17 cellular contexts compared by ENCODE assay signal in genomic region chr3:49519916-49520385, GRCh38. TPM values are rescaled to one million over a fixed set of nuclear protein-coding genes. Genes with fewer than 3 reads are reported as not detected.
DNase-seq lines count a peak whose midpoint lies in the region; ATAC-seq and TF ChIP-seq lines count a peak whose summit lies in the region.
"Had no signal": no experiment of that assay in that cellular context is flagged by ENCODE, and none has a peak within 500 bp of the region (broad histone marks: within the 10 kb centered on the region; RNA-seq: fewer than 3 reads in every experiment).

No MANE protein-coding gene starts in this region.

- no peak overlapping the region for H3K4me3 ChIP-seq in stomach
- H3K4me3 ChIP-seq: esophagus muscularis mucosa, lung, pancreas, SJSA1, thyroid gland had no signal

- WGBS in stomach, 5 donors = 60 to 80% (median 70%) methylated on average over 2 of the region's 2 CpGs

- no peaks in the 10 kb centered on the region for H3K27me3 Mint-ChIP-seq in Calu3 (ENCODE audit: unreplicated experiment)
- H3K27me3 Mint-ChIP-seq in progenitor cell of endocrine pancreas = no peaks in the 10 kb centered on the region
- no peaks in the 10 kb centered on the region for H3K27me3 Mint-ChIP-seq in activated T-cell treated with anti-CD3 and anti-CD28 coated beads, Interleukin-2, amount 50 U/mL, for 4 hours (ENCODE audit: low read depth)
- H3K27me3 Mint-ChIP-seq: activated naive CD8-positive, alpha-beta T cell treated with anti-CD3 and anti-CD28 coated beads, Interleukin-2, amount 10 ng/mL, durations not matched to agents 7 days and 5 days had no signal

- no peak for ATAC-seq in activated T-cell treated with anti-CD3 and anti-CD28 coated beads, Interleukin-2, amount 50 U/mL, for 4 hours
- ATAC-seq: pancreas had no signal

- H3K27ac Mint-ChIP-seq in Calu3 (ENCODE audit: unreplicated experiment) = peak overlapping the region; percentile 16
- peak overlapping the region; percentile 42 for H3K27ac Mint-ChIP-seq in progenitor cell of endocrine pancreas
- H3K27ac Mint-ChIP-seq: activated naive CD8-positive, alpha-beta T cell treated with anti-CD3 and anti-CD28 coated beads, Interleukin-2, amount 10 ng/mL, durations not matched to agents 7 days and 5 days had no signal

- intact Hi-C loops in Calu3 (cut with micrococcal nuclease; ENCODE audit: unreplicated experiment) = no loop called here
- intact Hi-C loops in stomach (cut with DNase I; ENCODE audit: low total_unique reads) = no loop called here

- no peak for TF ChIP-seq POLR2A in stomach (IDR thresholded peaks at IDR 0.05)

- TF ChIP-seq CTCF in Calu3 (IDR thresholded peaks at IDR 0.05; ENCODE audit: unreplicated experiment) = no peak
- TF ChIP-seq CTCF in progenitor cell of endocrine pancreas (IDR thresholded peaks at IDR 0.05; ENCODE audit: unreplicated experiment) = no peak
- no peak for TF ChIP-seq CTCF in stomach (IDR thresholded peaks at IDR 0.05)

- H3K36me3 Mint-ChIP-seq in Calu3 (ENCODE audit: insufficient read depth, unreplicated experiment) (peaks cover 60% of the 10 kb centered on the region), progenitor cell of endocrine pancreas (ENCODE audit: insufficient read depth) (peaks cover 13% of the 10 kb centered on the region)
- H3K36me3 Mint-ChIP-seq in activated T-cell treated with anti-CD3 and anti-CD28 coated beads, Interleukin-2, amount 50 U/mL, for 4 hours (ENCODE audit: insufficient read depth) = peaks cover 21% of the 10 kb centered on the region

- peaks cover 45% of the 10 kb centered on the region for H3K4me1 Mint-ChIP-seq in Calu3 (ENCODE audit: low read depth, unreplicated experiment)
- peaks cover 12% of the 10 kb centered on the region for H3K4me1 Mint-ChIP-seq in progenitor cell of endocrine pancreas (ENCODE audit: low read depth)
- peaks cover 15% of the 10 kb centered on the region for H3K4me1 Mint-ChIP-seq in activated T-cell treated with anti-CD3 and anti-CD28 coated beads, Interleukin-2, amount 50 U/mL, for 4 hours (ENCODE audit: low read depth)

- H3K4me3 Mint-ChIP-seq in Calu3 (ENCODE audit: low read depth, unreplicated experiment) = no peak overlapping the region
- no peak overlapping the region for H3K4me3 Mint-ChIP-seq in progenitor cell of endocrine pancreas (ENCODE audit: low read depth)
- no peak overlapping the region for H3K4me3 Mint-ChIP-seq in activated T-cell treated with anti-CD3 and anti-CD28 coated beads, Interleukin-2, amount 50 U/mL, for 4 hours
- H3K4me3 Mint-ChIP-seq: activated naive CD8-positive, alpha-beta T cell treated with anti-CD3 and anti-CD28 coated beads, Interleukin-2, amount 10 ng/mL, durations not matched to agents 7 days and 5 days had no signal

- H3K27ac ChIP-seq in stomach = peak overlapping the region in 2 of 5 donors; percentile 12 to 17
- H3K27ac ChIP-seq: pancreas, SJSA1, thyroid gland had no signal

- peaks cover 7 to 87% (median 64%) of the 10 kb centered on the region in 4 donors for H3K36me3 ChIP-seq in stomach
- H3K36me3 ChIP-seq: pancreas had no signal

- DNase-seq in Calu3 (no peak), RPMI7951 (ENCODE audit: low read depth) (peak; percentile 14), foreskin melanocyte (peak; percentile 67), progenitor cell of endocrine pancreas (ENCODE audit: low spot score, unreplicated experiment) (no peak), stomach (no peak), hypothalamus (lab: John Stamatoyannopoulos, UW) (no peak), HuH-7.5 (ENCODE audit: low spot score) (no peak)
- DNase-seq in activated T-cell treated with anti-CD3 and anti-CD28 coated beads, Interleukin-2, amount 50 U/mL, for 4 hours = no peak
- DNase-seq: activated CD8-positive, alpha-beta memory T cell treated with anti-CD3 and anti-CD28 coated beads, Interleukin-2, amount 50 U/mL, for 48 hours; activated naive CD8-positive, alpha-beta T cell treated with anti-CD3 and anti-CD28 coated beads, Interleukin-2, amount 10 ng/mL, durations not matched to agents 7 days and 5 days; DMS79; NCI-H2171; pancreas; thyroid gland had no signal

- H3K9me3 Mint-ChIP-seq in Calu3 (ENCODE audit: low read depth, unreplicated experiment) (no peaks in the 10 kb centered on the region), progenitor cell of endocrine pancreas (ENCODE audit: low read depth) (no peaks in the 10 kb centered on the region)
- no peaks in the 10 kb centered on the region for H3K9me3 Mint-ChIP-seq in activated T-cell treated with anti-CD3 and anti-CD28 coated beads, Interleukin-2, amount 50 U/mL, for 4 hours
- H3K9me3 Mint-ChIP-seq: activated naive CD8-positive, alpha-beta T cell treated with anti-CD3 and anti-CD28 coated beads, Interleukin-2, amount 10 ng/mL, durations not matched to agents 7 days and 5 days had no signal

- H3K27me3 ChIP-seq in stomach = no peaks in the 10 kb centered on the region
- H3K27me3 ChIP-seq: esophagus muscularis mucosa, pancreas, SJSA1, thyroid gland had no signal

- no peak for TF ChIP-seq EP300 in stomach (IDR thresholded peaks at IDR 0.05)

- H3K4me1 ChIP-seq in stomach = peaks cover 9 to 42% (median 18%) of the 10 kb centered on the region in 4 donors
- H3K4me1 ChIP-seq: SJSA1 had no signal

- no peaks in the 10 kb centered on the region for H3K9me3 ChIP-seq in stomach
- H3K9me3 ChIP-seq: esophagus muscularis mucosa, pancreas, SJSA1, thyroid gland had no signal

- no TSS peak for BruUV-seq in Calu3 (replicated peaks; lab: Mats Ljungman, UMichigan)

- CTCF ChIA-PET in Calu3 (lab: Charles Lee) = interaction anchor here (0.6 to 1.0 kb wide), 3 partner anchors 10 to 341 kb away, joined by 3 to 4 read pairs (median 4); no protein-coding TSS in a partner anchor

RNA-seq across cellular contexts. Expression of gene BSN, which starts 34.3 kb away (rescaled TPM):
- total RNA-seq in Calu3 (2022) (0.71 and 0.92 TPM in 2 replicates), progenitor cell of endocrine pancreas (3.0 and 3.8 TPM in 2 replicates), stomach (1 to 10 TPM in 3 of 5 donors, under 1 TPM in 1, not detected in 1; 0.37 to 4.5 (median 1.5) TPM)
- total RNA-seq in RPMI7951 (2014; rRNA removed; shearing (Covaris generic)) = under 0.01 and 0.10 TPM in 2 replicates
- polyA plus RNA-seq in stomach = under 1 TPM in 2 of 3 donors, not detected in 1; 0.03 to 0.06 TPM
- under 1 TPM; 0.30 to 0.86 (median 0.40) TPM for total RNA-seq in activated T-cell treated with anti-CD3 and anti-CD28 coated beads, Interleukin-2, amount 50 U/mL, for 4 hours

RNA-seq across cellular contexts. Expression of gene DAG1, which starts 49.9 kb away (rescaled TPM):
- total RNA-seq in Calu3 (2022) (164 and 226 TPM in 2 replicates), progenitor cell of endocrine pancreas (109 and 114 TPM in 2 replicates), stomach (100 to 1,000 TPM in 1 of 5 donors, 10 to 100 TPM in 4; 29.8 to 144 (median 67.5) TPM)
- 75.7 and 88.6 TPM in 2 replicates for total RNA-seq in RPMI7951 (2014; rRNA removed; shearing (Covaris generic))
- 10 to 100 TPM in 2 of 3 donors, 1 to 10 TPM in 1; 4.1 to 21.9 (median 13.1) TPM for polyA plus RNA-seq in stomach
- total RNA-seq in activated T-cell treated with anti-CD3 and anti-CD28 coated beads, Interleukin-2, amount 50 U/mL, for 4 hours = 10 to 100 TPM; 19.9 to 25.6 (median 25.4) TPM

Comparison
In these comparisons a context has a peak if more than half of its experiments do, and no peak if none do; other contexts are left out.
1. DNase-seq: peak in RPMI7951 (single experiment) and foreskin melanocyte (single experiment); none in Calu3 (single experiment), progenitor cell of endocrine pancreas (single experiment), stomach (single experiment), activated T-cell treated with anti-CD3 and anti-CD28 coated beads, Interleukin-2, amount 50 U/mL, for 4 hours (single experiment), hypothalamus (0 of 51) and HuH-7.5 (single experiment).